9 cellular contexts compared by ENCODE assay signal in genomic region chr2:143034292-143035074, GRCh38.
DNase-seq lines count a peak whose midpoint lies in the region; ATAC-seq and TF ChIP-seq lines count a peak whose summit lies in the region.
"Had no signal": no experiment of that assay in that cellular context is flagged by ENCODE, and none has a peak within 500 bp of the region (broad histone marks: within the 10 kb centered on the region; RNA-seq: fewer than 3 reads in every experiment).

No MANE protein-coding gene starts in this region.

- peak; percentile 91 to 95 (median 93) for TF ChIP-seq CTCF in testis (IDR thresholded peaks at IDR 0.05)

- H3K9me3 ChIP-seq in testis, result no peaks in the 10 kb centered on the region

- peak; percentile 83 for ATAC-seq in GM21447 (IDR thresholded peaks at IDR 0.05; ENCODE audit: unreplicated experiment)
- peak; percentile 96 to 97 for ATAC-seq in naive thymus-derived CD8-positive, alpha-beta T cell

- peaks cover 0 to 9% (median 0%) of the 10 kb centered on the region in 4 donors for H3K4me1 Mint-ChIP-seq in naive thymus-derived CD8-positive, alpha-beta T cell

- no peak overlapping the region for H3K27ac ChIP-seq in testis

- H3K36me3 Mint-ChIP-seq in naive thymus-derived CD8-positive, alpha-beta T cell, result no peaks in the 10 kb centered on the region

- no peaks in the 10 kb centered on the region for H3K27me3 ChIP-seq in testis

- DNase-seq in DMS53 treated with DMSO at 0.1 percent for 48 hours (lab: John Stamatoyannopoulos, UW; ENCODE audit: unreplicated experiment) (peak; percentile 47), HS-5 (ENCODE audit: low read depth) (peak; percentile 76), NCI-H82 treated with DMSO at 0.1 percent for 48 hours (lab: John Stamatoyannopoulos, UW; ENCODE audit: unreplicated experiment) (peak; percentile 78), epidermal melanocyte (ENCODE audit: insufficient read length, low spot score) (peak; percentile 18), testis (peak; percentile 54)
- peak; percentile 32 to 42 for DNase-seq in activated CD4-positive, alpha-beta T cell treated with anti-CD3 and anti-CD28 coated beads, Interleukin-2, amount 50 U/mL, for 4 hours
- peak; percentile 15 to 82 (median 56) for DNase-seq in naive thymus-derived CD8-positive, alpha-beta T cell

- POLR2A ChIA-PET in naive thymus-derived CD8-positive, alpha-beta T cell (lab: Charles Lee), result no interaction called here

- intact Hi-C loops in testis (cut with DNase I; ENCODE audit: low total_unique reads), result no loop called here

- no peak overlapping the region for H3K4me3 ChIP-seq in testis

- no peaks in the 10 kb centered on the region for H3K36me3 ChIP-seq in testis (ENCODE audit: low read depth, missing control alignments)

- no peaks in the 10 kb centered on the region for H3K4me1 ChIP-seq in testis

- H3K9me3 Mint-ChIP-seq in naive thymus-derived CD8-positive, alpha-beta T cell, result no peaks in the 10 kb centered on the region
- H3K9me3 Mint-ChIP-seq: dendritic cell treated with granulocyte-macrophage colony-stimulating factor and Interleukin-4, amounts not matched to agents 40 ng/mL and 50 ng/mL, for 4 days had no signal

- H3K27me3 Mint-ChIP-seq in naive thymus-derived CD8-positive, alpha-beta T cell, result peaks cover 0 to 3% (median 0%) of the 10 kb centered on the region in 5 donors
- H3K27me3 Mint-ChIP-seq: dendritic cell treated with granulocyte-macrophage colony-stimulating factor and Interleukin-4, amounts not matched to agents 40 ng/mL and 50 ng/mL, for 4 days had no signal

- 30% methylated on average over 5 of the region's 5 CpGs for WGBS in testis, 2 donors

- H3K27ac Mint-ChIP-seq in naive thymus-derived CD8-positive, alpha-beta T cell, result no peak overlapping the region
- H3K27ac Mint-ChIP-seq: dendritic cell treated with granulocyte-macrophage colony-stimulating factor and Interleukin-4, amounts not matched to agents 40 ng/mL and 50 ng/mL, for 4 days had no signal

- no peak for TF ChIP-seq POLR2A in testis (IDR thresholded peaks at IDR 0.05)

- no peak overlapping the region for H3K4me3 Mint-ChIP-seq in naive thymus-derived CD8-positive, alpha-beta T cell
- H3K4me3 Mint-ChIP-seq: dendritic cell treated with granulocyte-macrophage colony-stimulating factor and Interleukin-4, amounts not matched to agents 40 ng/mL and 50 ng/mL, for 4 days had no signal

Comparison
In these comparisons a context has a peak if more than half of its experiments do, and no peak if none do; other contexts are left out.
1. DNase-seq: peak in every context shown above with its lines; median percentile 78 in NCI-H82 treated with DMSO at 0.1 percent for 48 hours; 76 in HS-5; 56 in naive thymus-derived CD8-positive, alpha-beta T cell; 54 in testis; 47 in DMS53 treated with DMSO at 0.1 percent for 48 hours; 37 in activated CD4-positive, alpha-beta T cell treated with anti-CD3 and anti-CD28 coated beads, Interleukin-2, amount 50 U/mL, for 4 hours; 18 in epidermal melanocyte.